In genomic region chr14:100548939-100549338, GRCh38 we compare ENCODE assay signal across 24 cellular contexts. TPM values are rescaled to one million over a fixed set of nuclear protein-coding genes. Genes with fewer than 3 reads are reported as not detected.
DNase-seq lines count a peak whose midpoint lies in the region; ATAC-seq and TF ChIP-seq lines count a peak whose summit lies in the region.
"Had no signal": no experiment of that assay in that cellular context is flagged by ENCODE, and none has a peak within 500 bp of the region (broad histone marks: within the 10 kb centered on the region; RNA-seq: fewer than 3 reads in every experiment).

No MANE protein-coding gene starts in this region.

- H3K36me3 ChIP-seq in osteoblast (ENCODE audit: insufficient read depth, low read length), result no peaks in the 10 kb centered on the region
- H3K36me3 ChIP-seq in spleen, result peaks cover 0 to under 1% (median 0%) of the 10 kb centered on the region in 6 donors

- no peaks in the 10 kb centered on the region for H3K9me3 Mint-ChIP-seq in activated CD4-positive, alpha-beta T cell treated with anti-CD3 and anti-CD28 coated beads, Interleukin-2, amount 10 ng/mL, durations not matched to agents 24 days and 14 days
- no peaks in the 10 kb centered on the region for H3K9me3 Mint-ChIP-seq in CD4-positive, alpha-beta T cell
- H3K9me3 Mint-ChIP-seq in dendritic cell treated with granulocyte-macrophage colony-stimulating factor and Interleukin-4, amounts not matched to agents 40 ng/mL and 50 ng/mL, for 4 days, result no peaks in the 10 kb centered on the region
- H3K9me3 Mint-ChIP-seq in progenitor cell of endocrine pancreas (ENCODE audit: low read depth), result no peaks in the 10 kb centered on the region

- H3K27ac ChIP-seq in CD4-positive, alpha-beta T cell (ENCODE audit: low read depth, low read length), result no peak overlapping the region
- H3K27ac ChIP-seq in osteoblast (ENCODE audit: low read depth, low read length), result no peak overlapping the region
- H3K27ac ChIP-seq in spleen, result peak overlapping the region in 1 of 8 donors; percentile 90
- H3K27ac ChIP-seq: KMS-11, PC-9, SK-N-MC had no signal

- H3K27me3 ChIP-seq in CD4-positive, alpha-beta T cell (ENCODE audit: control insufficient read depth, insufficient read depth, low read length), result no peaks in the 10 kb centered on the region
- H3K27me3 ChIP-seq in osteoblast (ENCODE audit: insufficient read depth, low read length) (no peaks in the 10 kb centered on the region), spleen (replicated peaks in 1 of 7) (peaks cover 0 to 16% (median 0%) of the 10 kb centered on the region in 7 donors)

- no peaks in the 10 kb centered on the region for H4K20me1 ChIP-seq in osteoblast (ENCODE audit: insufficient read depth, low read length)

- peaks cover 10% of the 10 kb centered on the region for H3K4me1 Mint-ChIP-seq in activated CD4-positive, alpha-beta T cell treated with anti-CD3 and anti-CD28 coated beads, Interleukin-2, amount 10 ng/mL, durations not matched to agents 24 days and 14 days
- peaks cover 24% of the 10 kb centered on the region for H3K4me1 Mint-ChIP-seq in CD4-positive, alpha-beta T cell (ENCODE audit: low read depth)
- peaks cover 47% of the 10 kb centered on the region for H3K4me1 Mint-ChIP-seq in dendritic cell treated with granulocyte-macrophage colony-stimulating factor and Interleukin-4, amounts not matched to agents 40 ng/mL and 50 ng/mL, for 4 days (ENCODE audit: low read depth)
- no peaks in the 10 kb centered on the region for H3K4me1 Mint-ChIP-seq in progenitor cell of endocrine pancreas (ENCODE audit: low read depth)

- no peak for TF ChIP-seq POLR2A in spleen (IDR thresholded peaks at IDR 0.05)

- H3K4me3 ChIP-seq in osteoblast (ENCODE audit: insufficient read depth, low read length), result no peak overlapping the region
- no peak overlapping the region for H3K4me3 ChIP-seq in spleen
- H3K4me3 ChIP-seq: PC-9, SK-N-MC had no signal

- CTCF ChIA-PET in CD4-positive, alpha-beta T cell (lab: Charles Lee), result no interaction called here

- no peaks in the 10 kb centered on the region for H3K27me3 Mint-ChIP-seq in activated CD4-positive, alpha-beta T cell treated with anti-CD3 and anti-CD28 coated beads, Interleukin-2, amount 10 ng/mL, durations not matched to agents 24 days and 14 days
- no peaks in the 10 kb centered on the region for H3K27me3 Mint-ChIP-seq in CD4-positive, alpha-beta T cell
- H3K27me3 Mint-ChIP-seq in dendritic cell treated with granulocyte-macrophage colony-stimulating factor and Interleukin-4, amounts not matched to agents 40 ng/mL and 50 ng/mL, for 4 days, result peaks cover 56% of the 10 kb centered on the region
- peaks cover 19% of the 10 kb centered on the region for H3K27me3 Mint-ChIP-seq in progenitor cell of endocrine pancreas

- no peaks in the 10 kb centered on the region for H3K9me3 ChIP-seq in CD4-positive, alpha-beta T cell (ENCODE audit: control insufficient read depth, low read length)
- H3K9me3 ChIP-seq in osteoblast (ENCODE audit: low read depth, low read length) (no peaks in the 10 kb centered on the region), spleen (no peaks in the 10 kb centered on the region)
- H3K9me3 ChIP-seq: Caco-2 had no signal

- H3K27ac Mint-ChIP-seq in activated CD4-positive, alpha-beta T cell treated with anti-CD3 and anti-CD28 coated beads, Interleukin-2, amount 10 ng/mL, durations not matched to agents 24 days and 14 days, result no peak overlapping the region
- peak overlapping the region; percentile 24 for H3K27ac Mint-ChIP-seq in CD4-positive, alpha-beta T cell
- H3K27ac Mint-ChIP-seq in dendritic cell treated with granulocyte-macrophage colony-stimulating factor and Interleukin-4, amounts not matched to agents 40 ng/mL and 50 ng/mL, for 4 days, result peak overlapping the region; percentile 65
- H3K27ac Mint-ChIP-seq in progenitor cell of endocrine pancreas, result peak overlapping the region; percentile 49

- ATAC-seq in CD4-positive, alpha-beta T cell (ENCODE audit: poor library complexity), result no peak
- ATAC-seq: HCT116 had no signal

- no peak overlapping the region for H2AFZ ChIP-seq in osteoblast (ENCODE audit: low read length)
- H2AFZ ChIP-seq: PC-9 had no signal

- POLR2A ChIA-PET in CD4-positive, alpha-beta T cell (lab: Charles Lee), result interaction anchor here (2.2 kb wide), 1 partner anchor 97 kb away, joined by 8 read pairs; no protein-coding TSS in a partner anchor

- intact Hi-C loops in activated CD4-positive, alpha-beta T cell treated with anti-CD3 and anti-CD28 coated beads, Interleukin-2, amount 10 ng/mL, durations not matched to agents 24 days and 14 days (cut with micrococcal nuclease), result no loop called here
- intact Hi-C loops in CD4-positive, alpha-beta T cell (cut with DNase I, micrococcal nuclease), result loop anchor here in 1 of 2 experiments (5.0 kb wide), 1 partner anchor 93 kb away; no protein-coding TSS in a partner anchor
- intact Hi-C loops in dendritic cell treated with granulocyte-macrophage colony-stimulating factor and Interleukin-4, amounts not matched to agents 40 ng/mL and 50 ng/mL, for 4 days (cut with micrococcal nuclease), result loop anchor here (5.0 kb wide), 1 partner anchor 68 kb away; no protein-coding TSS in a partner anchor
- intact Hi-C loops in spleen (cut with DNase I; ENCODE audit: low total_unique reads), result no loop called here

- no peaks in the 10 kb centered on the region for H3K79me2 ChIP-seq in osteoblast (ENCODE audit: insufficient read depth, low read length)

- DNase-seq in activated CD4-positive, alpha-beta T cell treated with anti-CD3 and anti-CD28 coated beads, Interleukin-2, amount 10 ng/mL, durations not matched to agents 24 days and 14 days, result peak; percentile 56
- DNase-seq in activated CD4-positive, alpha-beta T cell treated with anti-CD3 and anti-CD28 coated beads, Interleukin-2, amount 50 U/mL, for 4 hours, result no peak
- no peak for DNase-seq in CD4-positive, alpha-beta T cell
- DNase-seq in progenitor cell of endocrine pancreas (ENCODE audit: low spot score, unreplicated experiment) (no peak), cerebellum (ENCODE audit: low spot score) (no peak), osteoblast (ENCODE audit: insufficient read length, low spot score, missing footprints) (no peak), spleen (no peak)
- DNase-seq: ACHN, C1 segment of cervical spinal cord, Caco-2, DMS 273 treated with DMSO at 0.1 percent for 48 hours, DMS79 treated with DMSO at 0.1 percent for 48 hours, IMR-90, NCI-H1105, NCI-H2081, NCI-H2171, NCI-H526 treated with DMSO at 0.1 percent for 48 hours, PC-9, RPMI8226, SHP77 had no signal

- TF ChIP-seq CTCF in CD4-positive, alpha-beta T cell (IDR thresholded peaks at IDR 0.05), result no peak
- TF ChIP-seq CTCF in progenitor cell of endocrine pancreas (IDR thresholded peaks at IDR 0.05; ENCODE audit: unreplicated experiment) (no peak), osteoblast (IDR thresholded peaks at IDR 0.05; ENCODE audit: extremely low read depth, low read depth, low read length) (no peak), spleen (IDR thresholded peaks at IDR 0.05 in 8 of 11, conservative IDR thresholded peaks at IDR 0.05 in 3 of 11) (no peak)

- WGBS in spleen, 5 donors, result 68 to 87% (median 79%) methylated on average over 15 of the region's 15 CpGs

- H3K4me1 ChIP-seq in osteoblast (ENCODE audit: insufficient read depth, low read length), result peaks cover 3% of the 10 kb centered on the region
- peaks cover 15 to 46% (median 28%) of the 10 kb centered on the region in 6 donors for H3K4me1 ChIP-seq in spleen

- H3K4me3 Mint-ChIP-seq in activated CD4-positive, alpha-beta T cell treated with anti-CD3 and anti-CD28 coated beads, Interleukin-2, amount 10 ng/mL, durations not matched to agents 24 days and 14 days, result no peak overlapping the region
- no peak overlapping the region for H3K4me3 Mint-ChIP-seq in CD4-positive, alpha-beta T cell
- no peak overlapping the region for H3K4me3 Mint-ChIP-seq in dendritic cell treated with granulocyte-macrophage colony-stimulating factor and Interleukin-4, amounts not matched to agents 40 ng/mL and 50 ng/mL, for 4 days
- H3K4me3 Mint-ChIP-seq in progenitor cell of endocrine pancreas (ENCODE audit: low read depth), result no peak overlapping the region

- H3K4me2 ChIP-seq in osteoblast (ENCODE audit: insufficient read depth, low read length), result no peak overlapping the region
- H3K4me2 ChIP-seq: KMS-11, PC-9 had no signal

- no peaks in the 10 kb centered on the region for H3K36me3 Mint-ChIP-seq in activated CD4-positive, alpha-beta T cell treated with anti-CD3 and anti-CD28 coated beads, Interleukin-2, amount 10 ng/mL, durations not matched to agents 24 days and 14 days (ENCODE audit: low read depth)
- no peaks in the 10 kb centered on the region for H3K36me3 Mint-ChIP-seq in CD4-positive, alpha-beta T cell (ENCODE audit: low read depth)
- H3K36me3 Mint-ChIP-seq in dendritic cell treated with granulocyte-macrophage colony-stimulating factor and Interleukin-4, amounts not matched to agents 40 ng/mL and 50 ng/mL, for 4 days (ENCODE audit: low read depth), result no peaks in the 10 kb centered on the region
- no peaks in the 10 kb centered on the region for H3K36me3 Mint-ChIP-seq in progenitor cell of endocrine pancreas (ENCODE audit: insufficient read depth)

RNA-seq across cellular contexts. Expression of gene BEGAIN, which starts 38.3 kb away (rescaled TPM):
- 3.0 and 4.8 TPM in 2 replicates for total RNA-seq in activated CD4-positive, alpha-beta T cell treated with anti-CD3 and anti-CD28 coated beads, Interleukin-2, amount 10 ng/mL, durations not matched to agents 24 days and 14 days
- 1 to 10 TPM; 1.5 to 2.0 TPM for total RNA-seq in CD4-positive, alpha-beta T cell
- total RNA-seq in progenitor cell of endocrine pancreas (0.58 and 0.65 TPM in 2 replicates), cerebellum (6.0 TPM), osteoblast (1.1 TPM in 1 of 2 replicates, not detected in the other), spleen (10 to 100 TPM in 1 of 7 donors, 1 to 10 TPM in 6; 3.8 to 10.0 (median 5.9) TPM)
- 1 to 10 TPM; 1.8 to 6.9 (median 4.1) TPM for polyA plus RNA-seq in spleen
- total RNA-seq: PC-9 had no signal
